In genomic region chr2:218879881-218880748, GRCh38 we compare ENCODE assay signal across 9 cellular contexts. TPM values are rescaled to one million over a fixed set of nuclear protein-coding genes. Genes with fewer than 3 reads are reported as not detected.
DNase-seq lines count a peak whose midpoint lies in the region; ATAC-seq and TF ChIP-seq lines count a peak whose summit lies in the region.
"Had no signal": no experiment of that assay in that cellular context is flagged by ENCODE, and none has a peak within 500 bp of the region (broad histone marks: within the 10 kb centered on the region; RNA-seq: fewer than 3 reads in every experiment).

No MANE protein-coding gene starts in this region.

- peak overlapping the region; percentile 61 for H3K9ac ChIP-seq in Karpas-422 (ENCODE audit: low read length)

- H3K9me2 ChIP-seq in Karpas-422 (replicated peaks; ENCODE audit: insufficient read depth, low read length), result no peaks in the 10 kb centered on the region

- H4K20me1 ChIP-seq in Karpas-422 (ENCODE audit: insufficient read depth, low read depth, low read length), result 0 out of 2 replicates have a peak, but pooled peaks cover 4% of the 10 kb centered on the region

- peak overlapping the region; percentile 76; the same call in 1 of the 2 replicates for H2AFZ ChIP-seq in Karpas-422 (ENCODE audit: low read length)

- H3K4me1 ChIP-seq in Karpas-422 (ENCODE audit: low read length), result peaks cover 24% of the 10 kb centered on the region

- ATAC-seq in GM21528 (IDR thresholded peaks at IDR 0.05; ENCODE audit: low FRiP score, unreplicated experiment) (peak; percentile 60), left ventricle myocardium superior (no peak)
- ATAC-seq in activated CD8-positive, alpha-beta memory T cell treated with anti-CD3 and anti-CD28 coated beads, Interleukin-2, amount 10 ng/mL, durations not matched to agents 7 days and 5 days, result peak; percentile 66

- intact Hi-C loops in left ventricle myocardium superior (cut with micrococcal nuclease), result no loop called here

- CTCF ChIA-PET in activated CD8-positive, alpha-beta memory T cell treated with anti-CD3 and anti-CD28 coated beads, Interleukin-2, amount 10 ng/mL, durations not matched to agents 7 days and 5 days (lab: Charles Lee), result interaction anchor here (0.7 to 22.1 kb wide), 4 partner anchors 9 to 285 kb away, joined by 3 to 735 read pairs (median 4); no protein-coding TSS in a partner anchor

- H3K4me3 ChIP-seq in GM12875 (ENCODE audit: low read depth, low read length), result peak overlapping the region; percentile 51
- peak overlapping the region; percentile 56 for H3K4me3 ChIP-seq in Karpas-422 (ENCODE audit: low read length)

- no peak for TF ChIP-seq CTCF in GM12875 (IDR thresholded peaks at IDR 0.05; ENCODE audit: borderline replicate concordance, insufficient read depth, low read depth, low read length)

- peaks cover 15% of the 10 kb centered on the region for H3K4me1 Mint-ChIP-seq in activated CD8-positive, alpha-beta memory T cell treated with anti-CD3 and anti-CD28 coated beads, Interleukin-2, amount 10 ng/mL, durations not matched to agents 7 days and 5 days

- H3K9me3 Mint-ChIP-seq in activated CD8-positive, alpha-beta memory T cell treated with anti-CD3 and anti-CD28 coated beads, Interleukin-2, amount 10 ng/mL, durations not matched to agents 7 days and 5 days (ENCODE audit: low read depth), result no peaks in the 10 kb centered on the region

- no peak overlapping the region for H3K27ac Mint-ChIP-seq in activated CD8-positive, alpha-beta memory T cell treated with anti-CD3 and anti-CD28 coated beads, Interleukin-2, amount 10 ng/mL, durations not matched to agents 7 days and 5 days

- H3K27me3 ChIP-seq in Karpas-422 (ENCODE audit: low read length), result no peaks in the 10 kb centered on the region

- no peaks in the 10 kb centered on the region for H3K79me2 ChIP-seq in Karpas-422 (ENCODE audit: low read length)

- no peak overlapping the region for H3K27ac ChIP-seq in Karpas-422 (ENCODE audit: low read length)

- H3K4me2 ChIP-seq in Karpas-422 (ENCODE audit: low read depth, low read length, poor library complexity, severe bottlenecking), result peak overlapping the region; percentile 75

- peak; percentile 60 for DNase-seq in Karpas-422
- peak; percentile 52 for DNase-seq in activated CD8-positive, alpha-beta memory T cell treated with anti-CD3 and anti-CD28 coated beads, Interleukin-2, amount 10 ng/mL, durations not matched to agents 7 days and 5 days
- peak; percentile 59 for DNase-seq in left ventricle myocardium superior
- peak; percentile 70 to 87 for DNase-seq in stimulated activated CD4-positive, alpha-beta T cell treated with anti-CD3 and anti-CD28 coated beads, Interleukin-4, amount 100 ng/mL, for 4 hours
- DNase-seq in NCI-H187 (lab: John Stamatoyannopoulos, UW), result no peak
- DNase-seq in NCI-H1930 (lab: John Stamatoyannopoulos, UW), result no peak

- no peaks in the 10 kb centered on the region for H3K9me3 ChIP-seq in Karpas-422 (ENCODE audit: low read length)

- no peaks in the 10 kb centered on the region for H3K36me3 ChIP-seq in Karpas-422 (ENCODE audit: insufficient read depth, low read length)

- peak overlapping the region; percentile 38 for H3K4me3 Mint-ChIP-seq in activated CD8-positive, alpha-beta memory T cell treated with anti-CD3 and anti-CD28 coated beads, Interleukin-2, amount 10 ng/mL, durations not matched to agents 7 days and 5 days

- H3K27me3 Mint-ChIP-seq in activated CD8-positive, alpha-beta memory T cell treated with anti-CD3 and anti-CD28 coated beads, Interleukin-2, amount 10 ng/mL, durations not matched to agents 7 days and 5 days, result peaks cover 76% of the 10 kb centered on the region

- no peaks in the 10 kb centered on the region for H3K36me3 Mint-ChIP-seq in activated CD8-positive, alpha-beta memory T cell treated with anti-CD3 and anti-CD28 coated beads, Interleukin-2, amount 10 ng/mL, durations not matched to agents 7 days and 5 days

RNA-seq across cellular contexts. Expression of gene WNT10A, which starts 0.5 kb away (rescaled TPM):
- 2.9 and 3.8 TPM in 2 replicates for total RNA-seq in Karpas-422 (2014; rRNA removed; shearing (Covaris generic); ENCODE audit: low replicate concordance)
- total RNA-seq in activated CD8-positive, alpha-beta memory T cell treated with anti-CD3 and anti-CD28 coated beads, Interleukin-2, amount 10 ng/mL, durations not matched to agents 7 days and 5 days, result under 1 TPM; 0.23 to 0.35 TPM
- total RNA-seq in left ventricle myocardium superior, result not detected

RNA-seq across cellular contexts. Expression of gene WNT6, which starts 20.5 kb away (rescaled TPM):
- total RNA-seq in Karpas-422 (2014; rRNA removed; shearing (Covaris generic); ENCODE audit: low replicate concordance), result 7.8 and 7.9 TPM in 2 replicates
- total RNA-seq in activated CD8-positive, alpha-beta memory T cell treated with anti-CD3 and anti-CD28 coated beads, Interleukin-2, amount 10 ng/mL, durations not matched to agents 7 days and 5 days, result not detected
- 2.4 TPM for total RNA-seq in left ventricle myocardium superior
- total RNA-seq: T-helper 1 cell treated with Interleukin-12 subunit alpha and Interleukin-12 subunit beta and Interleukin-4 antibody, amounts not matched to agents 30 ng/mL and 1 ng/mL, for 36 hours had no signal

RNA-seq across cellular contexts. Expression of gene PRKAG3, which starts 48.5 kb away (rescaled TPM):
- total RNA-seq in Karpas-422 (2014; rRNA removed; shearing (Covaris generic); ENCODE audit: low replicate concordance), result not detected in 2 replicates
- total RNA-seq in activated CD8-positive, alpha-beta memory T cell treated with anti-CD3 and anti-CD28 coated beads, Interleukin-2, amount 10 ng/mL, durations not matched to agents 7 days and 5 days, result not detected
- 0.12 TPM for total RNA-seq in left ventricle myocardium superior
- total RNA-seq: T-helper 1 cell treated with Interleukin-12 subunit alpha and Interleukin-12 subunit beta and Interleukin-4 antibody, amounts not matched to agents 30 ng/mL and 1 ng/mL, for 36 hours had no signal

Comparison
In these comparisons a context has a peak if more than half of its experiments do, and no peak if none do; other contexts are left out.
1. DNase-seq: peak in Karpas-422 (single experiment), activated CD8-positive, alpha-beta memory T cell treated with anti-CD3 and anti-CD28 coated beads, Interleukin-2, amount 10 ng/mL, durations not matched to agents 7 days and 5 days (single experiment), left ventricle myocardium superior (single experiment) and stimulated activated CD4-positive, alpha-beta T cell treated with anti-CD3 and anti-CD28 coated beads, Interleukin-4, amount 100 ng/mL, for 4 hours (2 of 2); none in NCI-H187 (0 of 2) and NCI-H1930 (0 of 2).